8 cellular contexts compared by ENCODE assay signal in the genomic region with DNA sequence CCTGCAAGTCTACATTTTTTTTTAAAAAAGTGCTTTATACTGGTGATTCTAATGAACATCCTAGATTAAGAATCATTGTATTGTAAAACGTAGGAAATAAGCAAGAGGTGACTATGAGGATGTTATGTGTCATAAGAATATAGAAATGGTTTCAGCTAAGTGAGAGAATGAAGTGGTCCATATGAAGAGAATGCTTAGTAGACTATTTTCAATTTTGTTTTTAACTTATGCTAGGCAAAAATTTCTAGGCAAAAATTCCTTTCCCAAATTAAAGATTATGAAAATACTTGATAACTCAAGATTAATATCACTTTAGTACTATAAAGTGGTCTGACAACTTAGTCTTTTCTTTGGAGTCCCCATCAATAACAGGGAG. TPM values are rescaled to one million over a fixed set of nuclear protein-coding genes. Genes with fewer than 3 reads are reported as not detected.
DNase-seq lines count a peak whose midpoint lies in the region; ATAC-seq, FAIRE-seq and TF ChIP-seq lines count a peak whose summit lies in the region.

No MANE protein-coding gene starts in this region.

- TF ChIP-seq POLR2A in gastrocnemius medialis (IDR thresholded peaks at IDR 0.05) = no peak

- no peaks in the 10 kb centered on the region for H3K27me3 ChIP-seq in gastrocnemius medialis

- H3K36me3 ChIP-seq in gastrocnemius medialis = no peaks in the 10 kb centered on the region

- in situ Hi-C loops in gastrocnemius medialis (cut with MboI; ENCODE audit: low sequenced_read_pairs in 4 of 4) = no loop called here

- H3K4me3 ChIP-seq in fibroblast of pulmonary artery (replicated peaks; ENCODE audit: low read depth, low read length) (peak overlapping the region; percentile 68), gastrocnemius medialis (peak overlapping the region; percentile 67 to 88 (median 83))

- intact Hi-C loops in gastrocnemius medialis (cut with DNase I; ENCODE audit: low total_unique reads) = loop anchor here (2.0 kb wide), 1 partner anchor 26 kb away; no protein-coding TSS in a partner anchor

- peak; percentile 70 for FAIRE-seq in GM18507 (lab: Jason Lieb, UNC)

- H3K27ac ChIP-seq in VCaP = peak overlapping the region; percentile 69
- H3K27ac ChIP-seq in gastrocnemius medialis = peak overlapping the region; percentile 86 to 90 (median 88)

- TF ChIP-seq CTCF in VCaP (conservative IDR thresholded peaks at IDR 0.05) (no peak), fibroblast of pulmonary artery (IDR thresholded peaks at IDR 0.05; ENCODE audit: low read length, missing control alignments) (no peak), gastrocnemius medialis (IDR thresholded peaks at IDR 0.05 in 4 of 5, conservative IDR thresholded peaks at IDR 0.05 in 1 of 5) (no peak)

- no peaks in the 10 kb centered on the region for H3K9me3 ChIP-seq in gastrocnemius medialis

- no peak for DNase-seq in GM18507 (ENCODE audit: extremely low spot score, insufficient read length, low read depth)
- no peak for DNase-seq in fibroblast of pulmonary artery (ENCODE audit: low read depth)
- no peak for DNase-seq in gastrocnemius medialis
- DNase-seq in stimulated activated naive CD4-positive, alpha-beta T cell (lab: John Stamatoyannopoulos, UW) = no peak
- no peak for DNase-seq in epidermal melanocyte (ENCODE audit: insufficient read length, low spot score)
- no peak for DNase-seq in DMS53 (lab: John Stamatoyannopoulos, UW)

- ATAC-seq in gastrocnemius medialis = no peak
- ATAC-seq in GM19467 (IDR thresholded peaks at IDR 0.05; ENCODE audit: unreplicated experiment) = no peak

- peaks cover 0 to 4% of the 10 kb centered on the region in 2 donors for H3K4me1 ChIP-seq in gastrocnemius medialis

RNA-seq across cellular contexts. Expression of gene DYNLT3, which starts 0.8 kb away (rescaled TPM):
- total RNA-seq in gastrocnemius medialis = 10 to 100 TPM; 12.7 to 22.2 (median 15.0) TPM
